In genomic region chr14:70709726-70710382, GRCh38 we compare ENCODE assay signal across 1 cellular context.
TF ChIP-seq lines count a peak whose summit lies in the region.

No MANE protein-coding gene starts in this region.

TF ChIP-seq in H1, 55 proteins besides CTCF, POLR2A, EP300 and RAD21:
- TF ChIP-seq RFX5 (IDR thresholded peaks at IDR 0.05; ENCODE audit: borderline replicate concordance, low read depth, low read length): no peak
- no peak for TF ChIP-seq RBBP5 (IDR thresholded peaks at IDR 0.05; ENCODE audit: borderline replicate concordance, low read depth, low read length)
- no peak for TF ChIP-seq HDAC2 (IDR thresholded peaks at IDR 0.05; ENCODE audit: borderline replicate concordance in 1 of 2, low read depth in 2 of 2, low read length in 2 of 2)
- no peak for TF ChIP-seq TCF12 (IDR thresholded peaks at IDR 0.05; ENCODE audit: low read depth, low read length)
- no peak for TF ChIP-seq MAX (IDR thresholded peaks at IDR 0.05)
- no peak for TF ChIP-seq CBX5 (IDR thresholded peaks at IDR 0.05; ENCODE audit: low read depth, low read length)
- TF ChIP-seq MAFK (IDR thresholded peaks at IDR 0.05; ENCODE audit: low read depth, low read length): no peak
- TF ChIP-seq CBX8 (IDR thresholded peaks at IDR 0.05; ENCODE audit: borderline replicate concordance, low read depth, low read length): no peak
- TF ChIP-seq CHD1 (IDR thresholded peaks at IDR 0.05; ENCODE audit: low read depth, low read length): no peak
- no peak for TF ChIP-seq SIX5 (IDR thresholded peaks at IDR 0.05; ENCODE audit: low read depth, low read length)
- no peak for TF ChIP-seq E2F6 (IDR thresholded peaks at IDR 0.05)
- TF ChIP-seq SIRT6 (IDR thresholded peaks at IDR 0.05; ENCODE audit: low read length): no peak
